Comparison of ENCODE assay signal across 26 cellular contexts in the genomic region with DNA sequence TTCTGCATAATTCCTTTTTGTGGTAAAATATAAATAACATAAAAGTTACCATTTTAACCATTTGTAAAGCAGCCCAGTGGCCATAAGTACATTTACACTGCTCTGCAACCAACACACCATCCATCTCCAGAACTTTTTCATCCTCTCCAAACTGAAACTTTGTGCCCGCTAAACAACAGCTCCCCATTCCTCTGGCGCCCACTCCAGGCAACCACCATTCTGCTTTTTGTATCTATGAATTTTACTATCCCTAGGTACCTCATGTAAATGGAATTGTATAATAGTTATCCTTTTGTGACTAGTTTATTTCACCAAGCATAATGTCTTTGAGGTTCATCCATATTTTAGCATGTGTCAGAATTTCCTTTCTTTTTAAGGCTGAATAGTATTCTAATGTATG.
A peak's percentile ranks its signal among the peaks of the same experiment; 100 is the strongest.
DNase-seq lines count a peak whose midpoint lies in the region; ATAC-seq, FAIRE-seq and TF ChIP-seq lines count a peak whose summit lies in the region.
"Had no signal": no experiment of that assay in that cellular context is flagged by ENCODE, and none has a peak within 500 bp of the region (broad histone marks: within the 10 kb centered on the region; RNA-seq: fewer than 3 reads in every experiment).

No MANE protein-coding gene starts in this region.

- no peaks in the 10 kb centered on the region for H3K9me1 ChIP-seq in K562 (ENCODE audit: control insufficient read depth, insufficient read depth, low read length)

- intact Hi-C loops in K562 (cut with micrococcal nuclease): no loop called here

- in situ Hi-C loops in K562 (cut with MboI): no loop called here

- no peak overlapping the region for H3K4me3 ChIP-seq in K562
- H3K4me3 ChIP-seq: BLaER1, GM12878 had no signal

- H4K20me1 ChIP-seq in H9 (ENCODE audit: control insufficient read depth, insufficient read depth, insufficient read length) (no peaks in the 10 kb centered on the region), K562 (replicated peaks; ENCODE audit: control insufficient read depth, insufficient read depth, low read length) (no peaks in the 10 kb centered on the region)
- H4K20me1 ChIP-seq: BLaER1 had no signal

- peaks cover 6% of the 10 kb centered on the region; the same call in 1 of the 3 replicates for H3K36me3 ChIP-seq in K562 (ENCODE audit: control insufficient read depth, insufficient read depth, low read length)
- H3K36me3 ChIP-seq: BE2C had no signal

- no peaks in the 10 kb centered on the region for H3K79me2 ChIP-seq in H9 (ENCODE audit: insufficient read depth, low read length)
- H3K79me2 ChIP-seq in K562 (ENCODE audit: control insufficient read depth, insufficient read depth, low read length): no peaks in the 10 kb centered on the region

- POLR2A ChIA-PET in K562 (lab: Yijun Ruan, JAX): no interaction called here

- H2BK20ac ChIP-seq in H9 (ENCODE audit: low read depth, low read length, poor library complexity, severe bottlenecking): no peak overlapping the region

- no peaks in the 10 kb centered on the region for H3K79me1 ChIP-seq in H9 (ENCODE audit: insufficient read depth, low read depth, low read length, poor library complexity, severe bottlenecking)

- CTCF ChIA-PET in K562 (lab: Yijun Ruan, JAX; ENCODE audit: low intra/inter-chr PET ratio): interaction anchor here (0.6 kb wide), 1 partner anchor 18 kb away, joined by 3 read pairs; no protein-coding TSS in a partner anchor

- H3K9ac ChIP-seq in H9 (ENCODE audit: extremely low read depth, insufficient read length, low read length) (no peak overlapping the region), K562 (ENCODE audit: insufficient read depth in 1 of 2, low read depth in 2 of 2, low read length in 2 of 2) (no peak overlapping the region)
- H3K9ac ChIP-seq: BLaER1 had no signal

- no peak overlapping the region for H3K27ac Mint-ChIP-seq in H9
- peak overlapping the region; percentile 56 for H3K27ac Mint-ChIP-seq in stimulated activated naive B cell treated with anti-CD40 and anti-IgM and Interleukin-4, amounts not matched to agents 10 μg/mL and 1 μg/mL and 100 μg/mL, for 72 hours
- H3K27ac Mint-ChIP-seq: CD14-positive monocyte; CD4-positive, CD25-positive, alpha-beta regulatory T cell had no signal

- H3K4me3 Mint-ChIP-seq in H9: no peak overlapping the region
- H3K4me3 Mint-ChIP-seq in stimulated activated naive B cell treated with anti-CD40 and anti-IgM and Interleukin-4, amounts not matched to agents 10 μg/mL and 1 μg/mL and 100 μg/mL, for 72 hours: no peak overlapping the region
- H3K4me3 Mint-ChIP-seq: CD14-positive monocyte; CD4-positive, alpha-beta memory T cell; CD8-positive, alpha-beta memory T cell had no signal

- H3K4me1 ChIP-seq in H9 (ENCODE audit: insufficient read depth, low read length) (no peaks in the 10 kb centered on the region), K562 (replicated peaks in 1 of 2; ENCODE audit: control insufficient read depth in 2 of 2, insufficient read depth in 2 of 2, low read length in 2 of 2) (peaks cover 0 to 2% of the 10 kb centered on the region in 2 experiments; a peak in 1 of 5 replicates)
- H3K4me1 ChIP-seq: BE2C, BLaER1 had no signal

- no peak overlapping the region for H3T11ph ChIP-seq in H9 (ENCODE audit: low read length)

- H3K18ac ChIP-seq in H9 (ENCODE audit: insufficient read length, low read depth, low read length): no peak overlapping the region

- H3K9me3 ChIP-seq in H9 (ENCODE audit: control insufficient read depth, low read depth, low read length) (no peaks in the 10 kb centered on the region), K562 (replicated peaks; ENCODE audit: control insufficient read depth, insufficient read depth, low read depth, low read length) (no peaks in the 10 kb centered on the region)
- H3K9me3 ChIP-seq: BE2C, BLaER1 had no signal

- no peak overlapping the region for H2BK15ac ChIP-seq in H9 (ENCODE audit: low read depth, low read length)

- no peak for ATAC-seq in K562
- ATAC-seq in stimulated activated naive B cell treated with anti-CD40 and anti-IgM and Interleukin-4, amounts not matched to agents 10 μg/mL and 1 μg/mL and 100 μg/mL, for 72 hours (replicated peaks): no peak
- ATAC-seq: GM12878 had no signal

- H4K91ac ChIP-seq in H9 (ENCODE audit: insufficient read length, low read depth, low read length): no peak overlapping the region

- no peak overlapping the region for H2BK5ac ChIP-seq in H9 (ENCODE audit: insufficient read length, low read length)

- DNase-seq in H9 (no peak), K562 (ENCODE audit: extremely low read depth in 1 of 4, low spot score in 3 of 4) (no peak), iPS-NIHi7 (ENCODE audit: extremely low spot score) (peak; percentile 9), DMS79 (lab: John Stamatoyannopoulos, UW) (no peak), GM20000 (ENCODE audit: low spot score) (no peak), amniotic stem cell (lab: John Stamatoyannopoulos, UW) (no peak), amygdala (lab: John Stamatoyannopoulos, UW) (no peak)
- DNase-seq in stimulated activated naive B cell treated with anti-CD40 and anti-IgM and Interleukin-4, amounts not matched to agents 10 μg/mL and 1 μg/mL and 100 μg/mL, for 72 hours: no peak
- DNase-seq: 8988T; ACHN; BE2C; C1 segment of cervical spinal cord; CD4-positive, alpha-beta memory T cell; CD4-positive, CD25-positive, alpha-beta regulatory T cell; CD8-positive, alpha-beta memory T cell; COR-L47; DMS 273 treated with DMSO at 0.1 percent for 48 hours; DMS153; DMS53; DMS79 treated with DMSO at 0.1 percent for 48 hours had no signal

- no peak overlapping the region for H2AK5ac ChIP-seq in H9 (ENCODE audit: insufficient read length, low read length)

- no peaks in the 10 kb centered on the region for H3K27me3 Mint-ChIP-seq in H9 (ENCODE audit: low read depth)
- no peaks in the 10 kb centered on the region for H3K27me3 Mint-ChIP-seq in stimulated activated naive B cell treated with anti-CD40 and anti-IgM and Interleukin-4, amounts not matched to agents 10 μg/mL and 1 μg/mL and 100 μg/mL, for 72 hours
- H3K27me3 Mint-ChIP-seq: CD4-positive, alpha-beta memory T cell; CD4-positive, CD25-positive, alpha-beta regulatory T cell; CD8-positive, alpha-beta memory T cell had no signal

- no peak overlapping the region for H2BK12ac ChIP-seq in H9 (ENCODE audit: insufficient read length, low read depth, low read length)

- FAIRE-seq in K562 (lab: Jason Lieb, UNC): no peak
- FAIRE-seq: A204.1, G401.6, GM12878, GM18507 had no signal

- TF ChIP-seq CTCF in H9 (conservative IDR thresholded peaks at IDR 0.05) (peak; percentile 34; the same call in 2 of the 3 replicates), K562 (IDR thresholded peaks at IDR 0.05 in 2 of 3, conservative IDR thresholded peaks at IDR 0.05 in 1 of 3; ENCODE audit: insufficient read depth in 2 of 3, low read depth in 1 of 3, low read length in 3 of 3) (no peak), GM20000 (IDR thresholded peaks at IDR 0.05; ENCODE audit: extremely low read depth, missing control alignments) (no peak)

- TF ChIP-seq POLR2A in K562 (conservative IDR thresholded peaks at IDR 0.05): no peak

- no CpG with 5 or more reads among the region's 2 CpGs for WGBS in H9 (ENCODE audit: extremely low coverage, insufficient read length, low lambda C conversion rate)
- 91% methylated on average over 2 of the region's 2 CpGs for WGBS in K562 (ENCODE audit: insufficient coverage, low coverage, missing lambda C conversion rate)

- H3K4me1 Mint-ChIP-seq in H9: peaks cover 3 to 5% of the 10 kb centered on the region in 2 experiments; a peak in 1 of 4 replicates
- peaks cover 6 to 12% of the 10 kb centered on the region in 2 donors for H3K4me1 Mint-ChIP-seq in stimulated activated naive B cell treated with anti-CD40 and anti-IgM and Interleukin-4, amounts not matched to agents 10 μg/mL and 1 μg/mL and 100 μg/mL, for 72 hours
- H3K4me1 Mint-ChIP-seq: CD14-positive monocyte; CD8-positive, alpha-beta memory T cell had no signal

- H3K56ac ChIP-seq in H9 (ENCODE audit: insufficient read length, low read depth, low read length): no peak overlapping the region

- no TSS peak for BruUV-seq in K562 (replicated peaks; lab: Mats Ljungman, UMichigan)

- H3K23me2 ChIP-seq in H9 (ENCODE audit: insufficient read length, low read depth, low read length, poor library complexity, severe bottlenecking): no peaks in the 10 kb centered on the region

- H3K36me3 Mint-ChIP-seq in H9 (ENCODE audit: insufficient read depth in 1 of 3, low read depth in 3 of 3): peaks cover 0 to 2% (median 0%) of the 10 kb centered on the region in 3 experiments; a peak in 1 of 7 replicates
- H3K36me3 Mint-ChIP-seq in stimulated activated naive B cell treated with anti-CD40 and anti-IgM and Interleukin-4, amounts not matched to agents 10 μg/mL and 1 μg/mL and 100 μg/mL, for 72 hours: peaks cover 17 to 40% of the 10 kb centered on the region in 2 donors

- no peak for TF ChIP-seq EP300 in K562 (IDR thresholded peaks at IDR 0.05; ENCODE audit: low read length)

- H2AFZ ChIP-seq in H9 (ENCODE audit: low read length) (no peak overlapping the region), K562 (ENCODE audit: low read depth, low read length) (no peak overlapping the region)

- H3K27me3 ChIP-seq in H9 (ENCODE audit: insufficient read depth, low read length): no peaks in the 10 kb centered on the region
- H3K27me3 ChIP-seq in K562 (ENCODE audit: control insufficient read depth in 2 of 2, insufficient read depth in 2 of 2, low read length in 2 of 2): no peaks in the 10 kb centered on the region
- H3K27me3 ChIP-seq: BE2C, BLaER1 had no signal

- H3K23ac ChIP-seq in H9 (ENCODE audit: insufficient read length, low read depth, low read length): no peak overlapping the region

- no peak overlapping the region for H3K4ac ChIP-seq in H9 (ENCODE audit: low read depth, low read length)

- H2BK120ac ChIP-seq in H9 (ENCODE audit: low read depth, low read length, poor library complexity, severe bottlenecking): no peak overlapping the region

- no peak overlapping the region for H3K4me2 ChIP-seq in H9 (ENCODE audit: insufficient read depth, insufficient read length, low read length)
- no peak overlapping the region for H3K4me2 ChIP-seq in K562 (ENCODE audit: insufficient read depth, low read length)
- H3K4me2 ChIP-seq: BLaER1 had no signal

- H4K8ac ChIP-seq in H9 (replicated peaks; ENCODE audit: insufficient read length, low read depth, low read length): no peak overlapping the region

- no peak overlapping the region for H3K27ac ChIP-seq in H9 (ENCODE audit: insufficient read length, low read depth, low read length)
- H3K27ac ChIP-seq in K562 (ENCODE audit: extremely low read depth, low read depth, low read length): no peak overlapping the region
- H3K27ac ChIP-seq: BLaER1 had no signal

- H4K5ac ChIP-seq in H9 (ENCODE audit: insufficient read length, low read depth, low read length): no peak overlapping the region

- TF ChIP-seq RAD21 in K562 (CRISPR knock-in tag; conservative IDR thresholded peaks at IDR 0.05 in 1 of 2, IDR thresholded peaks at IDR 0.05 in 1 of 2): no peak

- H3K9me3 Mint-ChIP-seq in H9: no peaks in the 10 kb centered on the region
- no peaks in the 10 kb centered on the region for H3K9me3 Mint-ChIP-seq in stimulated activated naive B cell treated with anti-CD40 and anti-IgM and Interleukin-4, amounts not matched to agents 10 μg/mL and 1 μg/mL and 100 μg/mL, for 72 hours
- H3K9me3 Mint-ChIP-seq: CD14-positive monocyte; CD4-positive, alpha-beta memory T cell; CD4-positive, CD25-positive, alpha-beta regulatory T cell; CD8-positive, alpha-beta memory T cell had no signal

- H3K14ac ChIP-seq in H9 (ENCODE audit: insufficient read depth, low read length): no peak overlapping the region

TF ChIP-seq in K562, 482 proteins besides CTCF, POLR2A, EP300 and RAD21 (continues in another document):
- TF ChIP-seq ZNF282 (CRISPR knock-in tag; IDR thresholded peaks at IDR 0.05): no peak
